ENCODE assay signal across 26 cellular contexts in genomic region chr11:129866328-129866727, GRCh38. TPM values are rescaled to one million over a fixed set of nuclear protein-coding genes. Genes with fewer than 3 reads are reported as not detected.
A peak's percentile ranks its signal among the peaks of the same experiment; 100 is the strongest.
DNase-seq lines count a peak whose midpoint lies in the region; ATAC-seq, FAIRE-seq and TF ChIP-seq lines count a peak whose summit lies in the region.
"Had no signal": no experiment of that assay in that cellular context is flagged by ENCODE, and none has a peak within 500 bp of the region (broad histone marks: within the 10 kb centered on the region; RNA-seq: fewer than 3 reads in every experiment).

No MANE protein-coding gene starts in this region.

- POLR2A ChIA-PET in Panc1 (lab: Charles Lee) = interaction anchor here (0.5 kb wide), 1 partner anchor 1772 kb away, joined by 8 read pairs; no protein-coding TSS in a partner anchor

- no peaks in the 10 kb centered on the region for H3K9me3 Mint-ChIP-seq in activated T-cell treated with anti-CD3 and anti-CD28 coated beads, Interleukin-2, amount 50 U/mL, for 24 hours
- H3K9me3 Mint-ChIP-seq: activated B cell treated with CpG ODN at 0.5 μM for 24 hours; T-helper 1 cell treated with Interleukin-12 subunit alpha and Interleukin-12 subunit beta and Interleukin-4 antibody, amounts not matched to agents 30 μg/mL and 1 μg/mL, for 36 hours had no signal

- in situ Hi-C loops in Panc1 (cut with HindIII; ENCODE audit: low pct_unique_long_range_greater_than_20kb, low sequenced_read_pairs) = no loop called here

- no TSS peak for BruUV-seq in Panc1 (replicated peaks; lab: Mats Ljungman, UMichigan)

- H3K4me1 ChIP-seq in Panc1 (ENCODE audit: control insufficient read depth, insufficient read depth, low read length) (peaks cover 24% of the 10 kb centered on the region), hepatocyte (ENCODE audit: insufficient read depth) (peaks cover 13% of the 10 kb centered on the region), small intestine (ENCODE audit: control insufficient read depth in 2 of 2, insufficient read depth in 1 of 2, low read depth in 1 of 2, low read length in 1 of 2) (peaks cover 4 to 5% of the 10 kb centered on the region in 2 donors)
- H3K4me1 ChIP-seq: colonic mucosa, parathyroid adenoma had no signal

- intact Hi-C loops in Panc1 (cut with micrococcal nuclease; ENCODE audit: unreplicated experiment) = no loop called here

- no peaks in the 10 kb centered on the region for H4K20me1 ChIP-seq in hepatocyte (ENCODE audit: insufficient read depth, poor library complexity, severe bottlenecking)

- CTCF ChIA-PET in Panc1 (lab: Charles Lee) = no interaction called here

- H3K4me1 Mint-ChIP-seq in activated T-cell treated with anti-CD3 and anti-CD28 coated beads, Interleukin-2, amount 50 U/mL, for 24 hours (ENCODE audit: low read depth) = peaks cover 25% of the 10 kb centered on the region
- H3K4me1 Mint-ChIP-seq: activated B cell treated with CpG ODN at 0.5 μM for 24 hours; activated CD8-positive, alpha-beta memory T cell treated with anti-CD3 and anti-CD28 coated beads, Interleukin-2, amount 10 ng/mL, durations not matched to agents 7 days and 5 days had no signal

- peaks cover 99% of the 10 kb centered on the region for H3K36me3 Mint-ChIP-seq in activated T-cell treated with anti-CD3 and anti-CD28 coated beads, Interleukin-2, amount 50 U/mL, for 24 hours (ENCODE audit: low read depth)

- H3K4me3 Mint-ChIP-seq in activated T-cell treated with anti-CD3 and anti-CD28 coated beads, Interleukin-2, amount 50 U/mL, for 24 hours = no peak overlapping the region
- H3K4me3 Mint-ChIP-seq: activated B cell treated with CpG ODN at 0.5 μM for 24 hours; activated CD8-positive, alpha-beta memory T cell treated with anti-CD3 and anti-CD28 coated beads, Interleukin-2, amount 10 ng/mL, durations not matched to agents 7 days and 5 days; T-helper 1 cell treated with Interleukin-12 subunit alpha and Interleukin-12 subunit beta and Interleukin-4 antibody, amounts not matched to agents 30 μg/mL and 1 μg/mL, for 36 hours had no signal

- TF ChIP-seq CTCF in Panc1 (IDR thresholded peaks at IDR 0.05) = no peak
- no peak for TF ChIP-seq CTCF in hepatocyte (IDR thresholded peaks at IDR 0.05; ENCODE audit: poor library complexity)

- H3K27ac ChIP-seq in Panc1 (ENCODE audit: low read length) (peak overlapping the region; percentile 67), hepatocyte (peak overlapping the region; percentile 64), small intestine (ENCODE audit: low read depth in 1 of 2, low read length in 1 of 2) (peak overlapping the region; percentile 36 to 60)
- H3K27ac ChIP-seq: colonic mucosa, heart right ventricle, lower lobe of right lung, parathyroid adenoma, SJCRH30, skin epidermis had no signal

- H3K36me3 ChIP-seq in Panc1 (ENCODE audit: control insufficient read depth, insufficient read depth, low read length) (peaks cover 8% of the 10 kb centered on the region; the same call in 1 of the 2 replicates), hepatocyte (replicated peaks; ENCODE audit: insufficient read depth, low read depth) (no peaks in the 10 kb centered on the region), small intestine (ENCODE audit: control insufficient read depth in 2 of 2, insufficient read depth in 2 of 2, low read length in 2 of 2) (peaks cover 8 to 14% of the 10 kb centered on the region in 2 donors)
- H3K36me3 ChIP-seq: colonic mucosa had no signal

- H3K27me3 ChIP-seq in Panc1 (ENCODE audit: control insufficient read depth, insufficient read depth, low read length) = no peaks in the 10 kb centered on the region
- no peaks in the 10 kb centered on the region for H3K27me3 ChIP-seq in hepatocyte
- no peaks in the 10 kb centered on the region for H3K27me3 ChIP-seq in small intestine (ENCODE audit: control insufficient read depth in 2 of 2, insufficient read depth in 2 of 2, low read length in 2 of 2)
- H3K27me3 ChIP-seq: colonic mucosa, heart right ventricle, SJCRH30 had no signal

- H3K9me2 ChIP-seq in hepatocyte (replicated peaks; ENCODE audit: insufficient read depth) = no peaks in the 10 kb centered on the region

- no peak overlapping the region for H3K4me2 ChIP-seq in hepatocyte

- WGBS in hepatocyte (ENCODE audit: low lambda C conversion rate, missing lambda C conversion rate) = 26% methylated on average over 3 of the region's 3 CpGs
- WGBS in small intestine, 3 donors = 23 to 63% (median 38%) methylated on average over 3 of the region's 3 CpGs

- no peak for FAIRE-seq in small intestine (lab: Jason Lieb, UNC)
- FAIRE-seq: endometrium had no signal

- peak; percentile 9; the same call in 1 of the 2 replicates for ATAC-seq in Panc1
- ATAC-seq in GM21381 (IDR thresholded peaks at IDR 0.05; ENCODE audit: unreplicated experiment) = no peak
- ATAC-seq: activated CD8-positive, alpha-beta memory T cell treated with anti-CD3 and anti-CD28 coated beads, Interleukin-2, amount 10 ng/mL, durations not matched to agents 7 days and 5 days; lower lobe of right lung had no signal

- no peaks in the 10 kb centered on the region for H3K9me3 ChIP-seq in Panc1 (ENCODE audit: control insufficient read depth, insufficient read depth, low read depth, low read length)
- H3K9me3 ChIP-seq in hepatocyte (ENCODE audit: low read depth) = no peaks in the 10 kb centered on the region
- no peaks in the 10 kb centered on the region for H3K9me3 ChIP-seq in small intestine (ENCODE audit: control insufficient read depth, low read depth)
- H3K9me3 ChIP-seq: colonic mucosa, HAP-1, heart right ventricle, lower lobe of right lung, SJCRH30 had no signal

- H3K27ac Mint-ChIP-seq in activated T-cell treated with anti-CD3 and anti-CD28 coated beads, Interleukin-2, amount 50 U/mL, for 24 hours = peak overlapping the region; percentile 58
- H3K27ac Mint-ChIP-seq: activated B cell treated with CpG ODN at 0.5 μM for 24 hours; activated CD8-positive, alpha-beta memory T cell treated with anti-CD3 and anti-CD28 coated beads, Interleukin-2, amount 10 ng/mL, durations not matched to agents 7 days and 5 days; T-helper 1 cell treated with Interleukin-12 subunit alpha and Interleukin-12 subunit beta and Interleukin-4 antibody, amounts not matched to agents 30 μg/mL and 1 μg/mL, for 36 hours had no signal

- no peak overlapping the region for H3K4me3 ChIP-seq in Panc1 (ENCODE audit: low read depth in 2 of 2, low read length in 2 of 2)
- no peak overlapping the region for H3K4me3 ChIP-seq in hepatocyte
- H3K4me3 ChIP-seq in small intestine (ENCODE audit: low read depth in 1 of 2, low read length in 2 of 2) = no peak overlapping the region
- H3K4me3 ChIP-seq: colonic mucosa, HAP-1, heart right ventricle, lower lobe of right lung, SJCRH30, skin epidermis had no signal

- H3K27me3 Mint-ChIP-seq in activated T-cell treated with anti-CD3 and anti-CD28 coated beads, Interleukin-2, amount 50 U/mL, for 24 hours = no peaks in the 10 kb centered on the region
- H3K27me3 Mint-ChIP-seq: activated B cell treated with CpG ODN at 0.5 μM for 24 hours; activated CD8-positive, alpha-beta memory T cell treated with anti-CD3 and anti-CD28 coated beads, Interleukin-2, amount 10 ng/mL, durations not matched to agents 7 days and 5 days had no signal

- H2AFZ ChIP-seq in hepatocyte = no peak overlapping the region
- H2AFZ ChIP-seq: parathyroid adenoma had no signal

- DNase-seq in activated T-cell treated with anti-CD3 and anti-CD28 coated beads, Interleukin-2, amount 50 U/mL, for 24 hours = no peak
- DNase-seq in activated T-cell treated with anti-CD3 and anti-CD28 coated beads for 4 hours = no peak
- DNase-seq in Panc1 (ENCODE audit: low read depth, low spot score) = no peak
- DNase-seq in hepatocyte (ENCODE audit: low spot score) = peak; percentile 46
- peak; percentile 69 for DNase-seq in small intestine
- DNase-seq in activated gamma-delta T cell treated with Interleukin-2 at 50 U/mL for 16 hours = no peak
- DNase-seq in NCI-H2196 (lab: John Stamatoyannopoulos, UW; ENCODE audit: unreplicated experiment) = no peak
- DNase-seq: activated B cell treated with CpG ODN at 0.5 μM for 24 hours; activated CD8-positive, alpha-beta memory T cell treated with anti-CD3 and anti-CD28 coated beads, Interleukin-2, amount 10 ng/mL, durations not matched to agents 7 days and 5 days; activated effector memory CD4-positive, alpha-beta T cell treated with Interleukin-2 at 50 U/mL for 16 hours; C1 segment of cervical spinal cord; colonic mucosa; heart right ventricle; lower lobe of right lung; NCI-H1105; NCI-H2107; NCI-H526 treated with DMSO at 0.1 percent for 48 hours; SJCRH30; stimulated activated CD4-positive, alpha-beta T cell treated with anti-CD3 and anti-CD28 coated beads, Interleukin-2, amount 100 ng/mL, for 48 hours had no signal

- H3K79me2 ChIP-seq in hepatocyte = no peaks in the 10 kb centered on the region
- H3K79me2 ChIP-seq: parathyroid adenoma had no signal

RNA-seq across cellular contexts. Expression of gene NFRKB, which starts 29.1 kb away (rescaled TPM):
- total RNA-seq in Panc1 (2021; ENCODE audit: unreplicated experiment) (58.8 TPM), hepatocyte (19.3 and 27.3 TPM in 2 replicates)
- 33.7 TPM for polyA plus RNA-seq in Panc1 (2012; ENCODE audit: insufficient read length)
- polyA plus RNA-seq in hepatocyte (12.8 and 21.0 TPM in 2 replicates), small intestine (10 to 100 TPM in 1 of 3 donors, 1 to 10 TPM in 2; 7.3 to 10.3 (median 8.7) TPM)

RNA-seq across cellular contexts. Expression of gene TMEM45B, which starts 50.7 kb away (rescaled TPM):
- total RNA-seq in Panc1 (2021; ENCODE audit: unreplicated experiment) (2.6 TPM), hepatocyte (114 and 129 TPM in 2 replicates)
- 1.7 TPM for polyA plus RNA-seq in Panc1 (2012; ENCODE audit: insufficient read length)
- polyA plus RNA-seq in hepatocyte (71.0 and 97.2 TPM in 2 replicates), small intestine (100 to 1,000 TPM in 2 of 3 donors, 10 to 100 TPM in 1; 97.7 to 157 (median 111) TPM)
- total RNA-seq: A673, activated B cell treated with CpG ODN at 0.5 μM for 24 hours, SJCRH30 had no signal
- polyA plus RNA-seq: heart right ventricle had no signal

Comparison
In these comparisons a context has a peak if more than half of its experiments do, and no peak if none do; other contexts are left out.
1. DNase-seq: peak in hepatocyte (single experiment) and small intestine (single experiment); none in activated T-cell treated with anti-CD3 and anti-CD28 coated beads, Interleukin-2, amount 50 U/mL, for 24 hours (single experiment), activated T-cell treated with anti-CD3 and anti-CD28 coated beads for 4 hours (single experiment), Panc1 (single experiment), activated gamma-delta T cell treated with Interleukin-2 at 50 U/mL for 16 hours (single experiment) and NCI-H2196 (single experiment).
2. RNA of gene TMEM45B, which starts 50.7 kb away (total RNA-seq): 114 to 129 TPM in hepatocyte; 2.6 TPM in Panc1 (single experiment); every median in the first group is over 10 times any median in the second.
3. Peak in every context shown above with its lines, with median percentiles within 50 percentile points of each other: H3K27ac ChIP-seq.